In genomic region chrX:9651737-9652136, GRCh38 we compare ENCODE assay signal across 21 cellular contexts.
"Had no signal": no experiment of that assay in that cellular context is flagged by ENCODE, and none has a peak within 500 bp of the region (broad histone marks: within the 10 kb centered on the region; RNA-seq: fewer than 3 reads in every experiment).

No MANE protein-coding gene starts in this region.

- H3K36me3 ChIP-seq: adrenal gland, Peyer's patch had no signal

- H3K4me3 ChIP-seq: adrenal gland, Peyer's patch had no signal

- DNase-seq: activated CD4-positive, alpha-beta T cell treated with anti-CD3 and anti-CD28 coated beads for 4 hours; activated CD8-positive, alpha-beta memory T cell treated with anti-CD3 and anti-CD28 coated beads, Interleukin-2, amount 50 U/mL, for 4 hours; activated CD8-positive, alpha-beta T cell treated with anti-CD3 and anti-CD28 coated beads for 36 hours; activated naive CD4-positive, alpha-beta T cell treated with anti-CD3 and anti-CD28 coated beads, Interleukin-2, amount 50 U/mL, for 16 hours; activated naive CD8-positive, alpha-beta T cell treated with anti-CD3 and anti-CD28 coated beads, Interleukin-2, amount 10 ng/mL, durations not matched to agents 7 days and 5 days; activated T-cell treated with anti-CD3 and anti-CD28 coated beads, Interleukin-2, amount 50 U/mL, for 1 hour; adrenal gland; KG1; NCI-H1048; NCI-H146; NCI-H187 treated with DMSO at 0.1 percent for 48 hours; NCI-H2081 treated with DMSO at 0.1 percent for 48 hours; NCI-H446; NCI-H524 treated with DMSO at 0.1 percent for 48 hours; NCI-H774; NK-92 treated with Interleukin-12 subunit alpha and Interleukin-12 subunit beta, amount 100 ng/mL, for 24 hours; Peyer's patch; SHP77 treated with DMSO at 0.1 percent for 48 hours; T-helper 1 cell had no signal

- H3K27ac ChIP-seq: adrenal gland, Peyer's patch, RWPE1 had no signal

- H3K4me1 ChIP-seq: adrenal gland, Peyer's patch had no signal

- ATAC-seq: activated CD4-positive, CD25-positive, alpha-beta regulatory T cell treated with anti-CD3 and anti-CD28 coated beads, Interleukin-2, amount 50 U/mL, for 24 hours; activated CD8-positive, alpha-beta T cell treated with anti-CD3 and anti-CD28 coated beads for 36 hours had no signal

- H3K9me3 ChIP-seq: adrenal gland, Peyer's patch had no signal

- H3K27me3 ChIP-seq: Peyer's patch had no signal
